In the genomic region with DNA sequence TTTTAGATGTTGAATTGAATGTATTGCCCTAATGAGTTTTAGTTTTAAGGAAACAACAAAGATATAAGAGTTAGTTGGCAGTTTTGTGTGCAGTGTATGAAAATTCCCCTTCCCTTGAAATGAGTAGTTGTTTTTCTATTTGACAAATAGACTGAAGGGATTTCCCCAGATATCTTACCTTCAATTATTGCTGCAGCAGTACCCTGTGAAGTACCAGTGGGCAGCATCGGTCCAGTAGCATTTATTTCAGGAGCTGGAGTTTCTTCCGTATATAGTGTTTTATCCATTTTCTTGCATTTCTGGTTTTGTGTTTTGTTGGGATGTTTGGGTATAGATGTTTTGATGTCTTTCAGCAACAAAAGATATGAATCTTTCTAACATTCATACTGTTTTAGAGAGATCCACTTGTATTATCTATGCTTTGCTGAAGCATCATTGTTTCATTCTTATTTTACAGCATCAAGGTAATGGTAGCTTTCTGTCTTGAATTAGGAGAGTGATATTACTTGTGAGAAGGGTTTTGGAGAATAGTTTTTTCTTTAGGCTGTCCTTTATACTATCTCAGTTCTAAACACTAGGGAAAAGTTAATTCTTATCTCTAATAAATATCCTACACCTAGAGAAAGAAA, we compare ENCODE assay signal across 12 cellular contexts. TPM values are rescaled to one million over a fixed set of nuclear protein-coding genes. Genes with fewer than 3 reads are reported as not detected.
DNase-seq lines count a peak whose midpoint lies in the region; ATAC-seq and TF ChIP-seq lines count a peak whose summit lies in the region.
"Had no signal": no experiment of that assay in that cellular context is flagged by ENCODE, and none has a peak within 500 bp of the region (broad histone marks: within the 10 kb centered on the region; RNA-seq: fewer than 3 reads in every experiment).

No MANE protein-coding gene starts in this region.

- peak overlapping the region; percentile 54 for H3K4me3 Mint-ChIP-seq in activated CD4-positive, alpha-beta T cell treated with anti-CD3 and anti-CD28 coated beads for 36 hours
- peak overlapping the region; percentile 87 for H3K4me3 Mint-ChIP-seq in natural killer cell treated with Interleukin-12 subunit alpha and Interleukin-12 subunit beta and Interleukin-15 and Interleukin-18, amount 100 ng/mL, for 72 hours

- CTCF ChIA-PET in activated CD4-positive, alpha-beta T cell treated with anti-CD3 and anti-CD28 coated beads for 36 hours (lab: Charles Lee), result interaction anchor here (1.0 to 2.5 kb wide), 7 partner anchors 9 to 148 kb away, joined by 3 to 15 read pairs (median 5); no protein-coding TSS in a partner anchor

- peak overlapping the region; percentile 76 for H3K27ac Mint-ChIP-seq in activated CD4-positive, alpha-beta T cell treated with anti-CD3 and anti-CD28 coated beads for 36 hours
- peak overlapping the region; percentile 84 to 97 for H3K27ac Mint-ChIP-seq in natural killer cell treated with Interleukin-12 subunit alpha and Interleukin-12 subunit beta and Interleukin-15 and Interleukin-18, amount 100 ng/mL, for 72 hours

- no peaks in the 10 kb centered on the region for H3K9me3 Mint-ChIP-seq in activated CD4-positive, alpha-beta T cell treated with anti-CD3 and anti-CD28 coated beads for 36 hours (ENCODE audit: low read depth)
- no peaks in the 10 kb centered on the region for H3K9me3 Mint-ChIP-seq in natural killer cell treated with Interleukin-12 subunit alpha and Interleukin-12 subunit beta and Interleukin-15 and Interleukin-18, amount 100 ng/mL, for 72 hours

- H3K27ac ChIP-seq in VCaP, result 0 out of 2 replicates have a peak overlapping the region, but pooled peaks have one; percentile 0
- H3K27ac ChIP-seq: colonic mucosa, left ventricle myocardium inferior had no signal

- H3K36me3 Mint-ChIP-seq in activated CD4-positive, alpha-beta T cell treated with anti-CD3 and anti-CD28 coated beads for 36 hours (ENCODE audit: low read depth), result peaks cover 42% of the 10 kb centered on the region
- peaks cover 5% of the 10 kb centered on the region for H3K36me3 Mint-ChIP-seq in natural killer cell treated with Interleukin-12 subunit alpha and Interleukin-12 subunit beta and Interleukin-15 and Interleukin-18, amount 100 ng/mL, for 72 hours

- DNase-seq in activated CD4-positive, alpha-beta T cell treated with anti-CD3 and anti-CD28 coated beads for 36 hours, result peak; percentile 30
- no peak for DNase-seq in activated CD4-positive, alpha-beta T cell treated with anti-CD3 and anti-CD28 coated beads, Interleukin-2, amount 50 U/mL, for 1 hour
- no peak for DNase-seq in natural killer cell treated with Interleukin-12 subunit alpha and Interleukin-12 subunit beta and Interleukin-15 and Interleukin-18, amount 100 ng/mL, for 72 hours (ENCODE audit: low spot score)
- no peak for DNase-seq in NCI-H2227 treated with DMSO at 0.1 percent for 48 hours (lab: John Stamatoyannopoulos, UW)
- no peak for DNase-seq in ureter (ENCODE audit: low spot score)
- DNase-seq in DMS 273 treated with DMSO at 0.1 percent for 48 hours (lab: John Stamatoyannopoulos, UW), result no peak
- DNase-seq: colonic mucosa, hippocampal formation, left ventricle myocardium inferior had no signal

- peaks cover 98% of the 10 kb centered on the region for H3K4me1 Mint-ChIP-seq in activated CD4-positive, alpha-beta T cell treated with anti-CD3 and anti-CD28 coated beads for 36 hours
- peaks cover 77 to 92% of the 10 kb centered on the region in 2 donors for H3K4me1 Mint-ChIP-seq in natural killer cell treated with Interleukin-12 subunit alpha and Interleukin-12 subunit beta and Interleukin-15 and Interleukin-18, amount 100 ng/mL, for 72 hours (ENCODE audit: low read depth in 2 of 2)

- no peaks in the 10 kb centered on the region for H3K27me3 Mint-ChIP-seq in activated CD4-positive, alpha-beta T cell treated with anti-CD3 and anti-CD28 coated beads for 36 hours
- no peaks in the 10 kb centered on the region for H3K27me3 Mint-ChIP-seq in natural killer cell treated with Interleukin-12 subunit alpha and Interleukin-12 subunit beta and Interleukin-15 and Interleukin-18, amount 100 ng/mL, for 72 hours

- TF ChIP-seq CTCF in VCaP (conservative IDR thresholded peaks at IDR 0.05), result no peak

- intact Hi-C loops in activated CD4-positive, alpha-beta T cell treated with anti-CD3 and anti-CD28 coated beads for 36 hours (cut with DNase I, micrococcal nuclease), result loop anchor here (5.0 to 10.0 kb wide), 4 partner anchors 136 to 1416 kb away; no protein-coding TSS in a partner anchor

- peak; percentile 69 for ATAC-seq in activated CD4-positive, alpha-beta T cell treated with anti-CD3 and anti-CD28 coated beads for 36 hours
- peak; percentile 51 for ATAC-seq in GM21447 (IDR thresholded peaks at IDR 0.05; ENCODE audit: unreplicated experiment)
- ATAC-seq in natural killer cell treated with Interleukin-12 subunit alpha and Interleukin-12 subunit beta and Interleukin-15 and Interleukin-18, amount 100 ng/mL, for 72 hours, result peak; percentile 73 to 75
- ATAC-seq: SK-N-SH treated with all-trans-retinoic acid at 6 μM for 48 hours had no signal

- POLR2A ChIA-PET in activated CD4-positive, alpha-beta T cell treated with anti-CD3 and anti-CD28 coated beads for 36 hours (lab: Charles Lee), result interaction anchor here (0.6 to 1.1 kb wide), 4 partner anchors 8 to 245 kb away, joined by 3 to 4 read pairs (median 3); a partner anchor contains a TSS

RNA-seq across cellular contexts. Expression of a gene that starts 7.4 kb away (rescaled TPM):
- total RNA-seq in activated CD4-positive, alpha-beta T cell treated with anti-CD3 and anti-CD28 coated beads for 36 hours, result 10 to 100 TPM; 64.1 to 67.1 TPM
- total RNA-seq in natural killer cell treated with Interleukin-12 subunit alpha and Interleukin-12 subunit beta and Interleukin-15 and Interleukin-18, amount 100 ng/mL, for 72 hours, result 100 to 1,000 TPM; 145 to 202 TPM
- 106 TPM for total RNA-seq in ureter

RNA-seq across cellular contexts. Expression of a gene that starts 42.3 kb away (rescaled TPM):
- total RNA-seq in activated CD4-positive, alpha-beta T cell treated with anti-CD3 and anti-CD28 coated beads for 36 hours, result 100 to 1,000 TPM; 136 to 229 TPM
- 100 to 1,000 TPM; 183 to 189 TPM for total RNA-seq in natural killer cell treated with Interleukin-12 subunit alpha and Interleukin-12 subunit beta and Interleukin-15 and Interleukin-18, amount 100 ng/mL, for 72 hours
- total RNA-seq in ureter, result 174 TPM
